In the genomic region with DNA sequence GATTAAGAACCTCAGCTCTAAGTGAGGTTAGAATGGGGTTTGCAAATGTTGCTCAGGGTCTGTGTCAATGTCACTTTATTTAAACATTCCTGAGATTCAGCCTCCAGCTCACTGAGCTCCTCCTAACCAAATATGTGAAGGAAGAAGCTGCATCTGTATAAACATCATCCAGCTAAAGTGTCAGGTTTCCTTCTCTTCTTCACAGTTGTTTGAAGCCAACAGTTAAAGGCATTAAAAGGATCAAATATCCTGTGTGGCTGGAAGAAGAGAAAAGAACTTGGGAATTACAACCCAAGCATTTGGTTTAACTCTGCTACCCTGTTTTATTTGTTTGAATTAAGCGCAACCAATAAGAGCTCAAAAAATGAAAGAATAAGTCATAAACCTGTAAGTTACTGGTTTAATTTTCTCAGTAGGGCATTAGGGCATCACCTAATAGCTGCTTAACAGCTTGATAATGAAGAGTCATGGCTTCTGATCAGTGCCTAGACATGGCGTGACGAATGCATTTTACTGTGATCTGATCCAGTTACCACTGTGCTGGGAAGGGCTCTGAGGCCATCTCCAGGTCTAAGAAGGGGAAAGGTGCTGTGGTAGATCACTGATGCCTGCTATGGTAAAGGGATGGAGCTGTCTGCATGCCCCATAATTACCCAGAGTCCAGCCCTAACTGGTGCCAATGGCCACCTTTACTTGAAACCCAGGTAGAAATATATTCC, we compare ENCODE assay signal across 1 cellular context.
TF ChIP-seq lines count a peak whose summit lies in the region.

No MANE protein-coding gene starts in this region.

TF ChIP-seq in GM23338, 12 proteins besides CTCF, POLR2A, EP300 and RAD21 (continued from another document):
- TF ChIP-seq ZNF462 (CRISPR knock-in tag; IDR thresholded peaks at IDR 0.05) (no peak), EZH2phosphoT487 (IDR thresholded peaks at IDR 0.05; ENCODE audit: unreplicated experiment) (no peak), REST (IDR thresholded peaks at IDR 0.05; ENCODE audit: unreplicated experiment) (no peak), NANOG (IDR thresholded peaks at IDR 0.05; ENCODE audit: borderline replicate concordance) (no peak; the same call in 1 of the 2 replicates), EZH2 (IDR thresholded peaks at IDR 0.05; ENCODE audit: low read depth, unreplicated experiment) (no peak), JUNB (IDR thresholded peaks at IDR 0.05; ENCODE audit: unreplicated experiment) (no peak)
TF ChIP-seq in GM23338: peak in this region for 0.
